ENCODE assay signal across 9 cellular contexts in the genomic region with DNA sequence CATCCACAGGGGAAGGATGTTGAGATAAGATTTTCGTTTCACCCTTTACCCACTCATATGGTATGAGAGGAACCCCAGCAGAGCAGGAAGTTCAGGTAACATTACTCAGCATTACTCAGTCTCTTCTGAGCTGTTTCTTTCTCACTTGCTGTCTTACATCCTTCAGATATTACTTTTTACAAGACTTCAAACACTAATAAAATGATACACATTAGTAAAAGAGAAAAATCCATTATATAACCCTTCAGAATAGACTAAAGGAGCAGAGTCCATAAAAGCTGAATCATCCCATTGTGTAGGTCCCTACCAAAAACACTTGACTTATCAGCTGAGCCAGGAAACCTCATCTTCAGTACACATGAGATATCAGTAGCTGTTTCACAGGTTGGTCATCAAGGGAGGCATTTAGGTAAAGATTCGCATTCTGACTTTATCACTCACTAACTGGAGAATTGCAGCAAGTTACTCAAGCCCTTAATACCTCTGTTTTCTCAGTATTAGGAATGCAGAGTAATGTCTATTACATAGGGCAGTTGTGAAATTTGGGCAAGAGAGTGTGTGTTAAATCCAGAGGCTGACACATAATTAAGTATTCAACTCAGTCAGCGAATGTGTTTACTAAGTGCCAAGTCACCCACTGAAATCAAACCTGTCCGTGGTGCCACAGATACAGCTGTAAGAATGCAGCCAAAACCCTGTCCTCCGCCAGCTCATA. TPM values are rescaled to one million over a fixed set of nuclear protein-coding genes. Genes with fewer than 3 reads are reported as not detected.
A peak's percentile ranks its signal among the peaks of the same experiment; 100 is the strongest.
DNase-seq lines count a peak whose midpoint lies in the region; ATAC-seq, FAIRE-seq and TF ChIP-seq lines count a peak whose summit lies in the region.
"Had no signal": no experiment of that assay in that cellular context is flagged by ENCODE, and none has a peak within 500 bp of the region (broad histone marks: within the 10 kb centered on the region; RNA-seq: fewer than 3 reads in every experiment).

No MANE protein-coding gene starts in this region.

- H3K4me1 ChIP-seq in small intestine (ENCODE audit: control insufficient read depth in 2 of 2, insufficient read depth in 1 of 2, low read depth in 1 of 2, low read length in 1 of 2): peaks cover 0 to 3% of the 10 kb centered on the region in 2 donors

- FAIRE-seq in small intestine (lab: Jason Lieb, UNC): no peak
- FAIRE-seq: colon had no signal

- no peaks in the 10 kb centered on the region for H3K36me3 ChIP-seq in small intestine (ENCODE audit: control insufficient read depth in 2 of 2, insufficient read depth in 2 of 2, low read length in 2 of 2)

- no peaks in the 10 kb centered on the region for H3K27me3 ChIP-seq in small intestine (ENCODE audit: control insufficient read depth in 2 of 2, insufficient read depth in 2 of 2, low read length in 2 of 2)

- H3K27ac ChIP-seq in epithelial cell of prostate (peak overlapping the region; percentile 95), small intestine (ENCODE audit: low read depth in 1 of 2, low read length in 1 of 2) (no peak overlapping the region)

- TF ChIP-seq CTCF in GM20000 (IDR thresholded peaks at IDR 0.05; ENCODE audit: extremely low read depth, missing control alignments): no peak

- H3K4me3 ChIP-seq in small intestine (ENCODE audit: low read depth in 1 of 2, low read length in 2 of 2): no peak overlapping the region

- no peaks in the 10 kb centered on the region for H3K9me3 ChIP-seq in small intestine (ENCODE audit: control insufficient read depth, low read depth)

- ATAC-seq in GM19467 (IDR thresholded peaks at IDR 0.05; ENCODE audit: unreplicated experiment): peak; percentile 37
- no peak for ATAC-seq in HG03135 (IDR thresholded peaks at IDR 0.05; ENCODE audit: unreplicated experiment)

- DNase-seq in COLO668 (lab: John Stamatoyannopoulos, UW; ENCODE audit: unreplicated experiment): peak; percentile 11
- DNase-seq in NCI-H2029 treated with DMSO at 0.1 percent for 48 hours (lab: John Stamatoyannopoulos, UW): peak; percentile 13
- DNase-seq in epithelial cell of prostate (ENCODE audit: low read depth, low spot score): peak; percentile 95
- DNase-seq in GM20000 (ENCODE audit: low spot score): no peak
- DNase-seq in T1000 (lab: John Stamatoyannopoulos, UW): no peak
- DNase-seq in small intestine: no peak

- WGBS in small intestine, 3 donors: 50 to 59% (median 52%) methylated on average over 5 of the region's 5 CpGs

RNA-seq across cellular contexts. Expression of gene KLF6, which starts 44.7 kb away (rescaled TPM):
- 10 to 100 TPM; 47.3 to 97.7 (median 63.0) TPM for polyA plus RNA-seq in small intestine

Comparison
In these comparisons a context has a peak if more than half of its experiments do, and no peak if none do; other contexts are left out.
1. DNase-seq: peak in COLO668 (single experiment), NCI-H2029 treated with DMSO at 0.1 percent for 48 hours (single experiment) and epithelial cell of prostate (single experiment); none in GM20000 (single experiment), T1000 (single experiment) and small intestine (single experiment).